ENCODE assay signal across 1 cellular context in genomic region chr2:226847090-226847489, GRCh38.
TF ChIP-seq lines count a peak whose summit lies in the region.

No MANE protein-coding gene starts in this region.

TF ChIP-seq in K562, 482 proteins besides CTCF, POLR2A, EP300 and RAD21:
- TF ChIP-seq SMAD1 (IDR thresholded peaks at IDR 0.05; ENCODE audit: low read depth, low read length, partially characterized antibody) (no peak), RFX1 (IDR thresholded peaks at IDR 0.05) (peak; percentile 62), NFRKB (IDR thresholded peaks at IDR 0.05; ENCODE audit: low read depth) (no peak), UBTF (IDR thresholded peaks at IDR 0.05; ENCODE audit: borderline replicate concordance in 1 of 2, low read depth in 2 of 2, low read length in 2 of 2) (no peak), EZH2 (IDR thresholded peaks at IDR 0.05; ENCODE audit: borderline replicate concordance, low read depth, low read length) (no peak)
